Comparison of ENCODE assay signal across 33 cellular contexts in the genomic region with DNA sequence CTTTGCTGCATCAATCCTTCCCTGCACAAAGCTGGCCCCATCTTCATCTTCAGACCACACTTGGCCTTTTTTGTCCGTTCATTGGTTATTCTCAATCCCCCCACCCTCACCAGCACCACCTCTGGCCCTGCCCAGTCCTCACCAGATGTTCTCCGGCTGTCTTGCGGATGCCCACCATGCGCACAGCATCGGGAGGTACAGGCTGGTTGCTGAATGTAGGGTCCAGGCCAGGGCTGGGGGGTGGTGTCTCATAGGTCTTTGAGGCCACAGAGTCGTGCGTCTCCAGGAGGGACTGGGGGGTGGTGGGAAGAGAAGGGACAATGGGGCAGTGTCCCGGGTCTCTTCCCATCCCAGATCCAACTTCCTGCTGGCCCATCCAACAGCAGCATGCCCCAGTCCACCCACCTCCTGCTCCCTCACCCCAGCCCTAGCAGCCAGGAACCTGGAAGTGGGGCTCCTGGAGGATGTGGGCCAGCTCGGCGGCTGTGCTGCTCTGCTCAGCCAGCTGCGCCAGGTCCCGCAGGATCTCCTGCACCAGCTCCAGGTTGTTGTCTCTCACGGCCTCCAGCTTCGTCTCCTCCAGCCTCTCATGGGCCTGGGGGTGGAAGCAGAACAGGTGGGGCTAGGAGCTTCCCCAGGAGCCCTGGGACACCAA. TPM values are rescaled to one million over a fixed set of nuclear protein-coding genes. Genes with fewer than 3 reads are reported as not detected.
"Had no signal": no experiment of that assay in that cellular context is flagged by ENCODE, and none has a peak within 500 bp of the region (broad histone marks: within the 10 kb centered on the region; RNA-seq: fewer than 3 reads in every experiment).

No MANE protein-coding gene starts in this region.

- H3K4me1 ChIP-seq: pancreas, prostate gland, tibial nerve, uterus had no signal

- H3K27me3 ChIP-seq: pancreas, sigmoid colon, tibial nerve, uterus had no signal

- H3K36me3 ChIP-seq: pancreas, prostate gland, uterus had no signal

- DNase-seq: hypothalamus; immature natural killer cell; left ventricle myocardium inferior; mesendoderm; midbrain; mucosa of descending colon; naive thymus-derived CD4-positive, alpha-beta T cell; nucleus accumbens; posterior cingulate gyrus; retina; right cardiac atrium; sigmoid colon; small intestine; stimulated activated CD4-positive, alpha-beta T cell treated with anti-CD3 and anti-CD28 coated beads, Interleukin-1b, Interleukin-23, amount 100 ng/mL, for 48 hours; stimulated activated CD4-positive, alpha-beta T cell treated with anti-CD3 and anti-CD28 coated beads, Interleukin-2, amount 100 ng/mL, for 48 hours; stimulated activated CD4-positive, alpha-beta T cell treated with anti-CD3 and anti-CD28 coated beads, Interleukin-4, amount 100 ng/mL, for 4 hours; stimulated activated CD8-positive, alpha-beta memory T cell treated with anti-CD3 and anti-CD28 coated beads, Interleukin-4, amount 100 ng/mL, for 48 hours; stimulated activated naive CD4-positive, alpha-beta T cell treated with Interleukin-2 at 50 U/mL for 16 hours; stimulated activated naive CD8-positive, alpha-beta T cell treated with anti-CD3 and anti-CD28 coated beads, Interleukin-15, amount 100 ng/mL, for 72 hours; substantia nigra; uterus had no signal

- H3K27ac ChIP-seq: left ventricle myocardium inferior, pancreas, prostate gland, sigmoid colon, tibial nerve, uterus had no signal

- H3K4me3 ChIP-seq: left ventricle myocardium inferior, lung, mucosa of descending colon, pancreas, prostate gland, sigmoid colon, tibial nerve, uterus had no signal

- H3K9me3 ChIP-seq: left ventricle myocardium inferior, mucosa of descending colon, pancreas, prostate gland, sigmoid colon, tibial nerve, uterus had no signal

RNA-seq across cellular contexts. Expression of a gene that starts 35.9 kb away (rescaled TPM):
- total RNA-seq: kidney epithelial cell; myocyte; naive thymus-derived CD4-positive, alpha-beta T cell; natural killer cell treated with Interleukin-12 subunit alpha and Interleukin-12 subunit beta and Interleukin-15 and Interleukin-18, amount 100 ng/mL, for 72 hours; osteoblast; temporal lobe had no signal
- polyA plus RNA-seq: immature natural killer cell; naive thymus-derived CD4-positive, alpha-beta T cell; neural cell had no signal

RNA-seq across cellular contexts. Expression of a gene that starts 49.9 kb away (rescaled TPM):
- total RNA-seq: natural killer cell treated with Interleukin-12 subunit alpha and Interleukin-12 subunit beta and Interleukin-15 and Interleukin-18, amount 100 ng/mL, for 72 hours had no signal
- polyA plus RNA-seq: immature natural killer cell; naive thymus-derived CD4-positive, alpha-beta T cell had no signal

RNA-seq across cellular contexts. Expression of a gene that starts 59.4 kb away (rescaled TPM):
- total RNA-seq: kidney epithelial cell; left ventricle myocardium inferior; lower leg skin; lung; myocyte; naive thymus-derived CD4-positive, alpha-beta T cell; natural killer cell treated with Interleukin-12 subunit alpha and Interleukin-12 subunit beta and Interleukin-15 and Interleukin-18, amount 100 ng/mL, for 72 hours; osteoblast; prostate gland; right cardiac atrium; sigmoid colon; temporal lobe; tibial nerve; ureter; uterus had no signal
- polyA plus RNA-seq: immature natural killer cell; lung; naive thymus-derived CD4-positive, alpha-beta T cell; neural cell; right cardiac atrium; sigmoid colon; small intestine had no signal
